ENCODE assay signal across 11 cellular contexts in genomic region chr9:127983847-127984289, GRCh38. TPM values are rescaled to one million over a fixed set of nuclear protein-coding genes. Genes with fewer than 3 reads are reported as not detected.
DNase-seq lines count a peak whose midpoint lies in the region; ATAC-seq and TF ChIP-seq lines count a peak whose summit lies in the region.
"Had no signal": no experiment of that assay in that cellular context is flagged by ENCODE, and none has a peak within 500 bp of the region (broad histone marks: within the 10 kb centered on the region; RNA-seq: fewer than 3 reads in every experiment).

No MANE protein-coding gene starts in this region.

- WGBS in right lobe of liver (ENCODE audit: insufficient coverage, low coverage, low lambda C conversion rate, missing lambda C conversion rate), result 87% methylated on average over 2 of the region's 9 CpGs

- no peak for TF ChIP-seq POLR2A in right lobe of liver (IDR thresholded peaks at IDR 0.05)

- TF ChIP-seq CTCF in DOHH2 (IDR thresholded peaks at IDR 0.05; ENCODE audit: low read depth, low read length, poor library complexity, severe bottlenecking) (no peak), activated B cell treated with CpG ODN at 0.5 μM for 24 hours (IDR thresholded peaks at IDR 0.05) (no peak), upper lobe of right lung (IDR thresholded peaks at IDR 0.05) (no peak), right lobe of liver (IDR thresholded peaks at IDR 0.05) (no peak), foreskin fibroblast (IDR thresholded peaks at IDR 0.05; ENCODE audit: low read depth, low read length) (no peak), ascending aorta (IDR thresholded peaks at IDR 0.05) (no peak)

- H3K36me3 ChIP-seq in DOHH2 (ENCODE audit: control insufficient read depth, low read length) (peaks cover 20% of the 10 kb centered on the region), upper lobe of right lung (no peaks in the 10 kb centered on the region), right lobe of liver (no peaks in the 10 kb centered on the region), ascending aorta (no peaks in the 10 kb centered on the region)
- H3K36me3 ChIP-seq: brain microvascular endothelial cell, tibial nerve had no signal

- DNase-seq in activated B cell treated with CpG ODN at 0.5 μM for 24 hours (no peak), upper lobe of right lung (no peak), right lobe of liver (no peak), foreskin fibroblast (no peak), ascending aorta (ENCODE audit: low spot score in 2 of 2) (no peak)
- DNase-seq: brain microvascular endothelial cell, KG1 had no signal

- H3K9me2 ChIP-seq in DOHH2 (replicated peaks; ENCODE audit: control insufficient read depth, low read length), result no peaks in the 10 kb centered on the region

- H3K4me2 ChIP-seq in DOHH2 (ENCODE audit: low read length), result peak overlapping the region; percentile 89

- intact Hi-C loops in activated B cell treated with CpG ODN at 0.5 μM for 24 hours (cut with micrococcal nuclease), result loop anchor here (2.0 to 5.0 kb wide), 2 partner anchors 13 to 133 kb away; no protein-coding TSS in a partner anchor
- intact Hi-C loops in upper lobe of right lung (cut with DNase I), result no loop called here
- intact Hi-C loops in right lobe of liver (cut with DNase I), result loop anchor here in 1 of 2 donors (10.0 kb wide), 1 partner anchor 121 kb away; no protein-coding TSS in a partner anchor
- intact Hi-C loops in ascending aorta (cut with DNase I), result no loop called here

- H3K27ac ChIP-seq in DOHH2 (ENCODE audit: low read depth, low read length) (peak overlapping the region; percentile 97), upper lobe of right lung (no peak overlapping the region), right lobe of liver (no peak overlapping the region), ascending aorta (no peak overlapping the region)
- H3K27ac ChIP-seq: brain microvascular endothelial cell had no signal

- peak overlapping the region; percentile 70 for H3K4me3 Mint-ChIP-seq in activated B cell treated with CpG ODN at 0.5 μM for 24 hours

- CTCF ChIA-PET in activated B cell treated with CpG ODN at 0.5 μM for 24 hours (lab: Charles Lee), result interaction anchor here (0.7 to 3.3 kb wide), 4 partner anchors 12 to 51 kb away, joined by 3 to 15 read pairs (median 8); no protein-coding TSS in a partner anchor

- H4K20me1 ChIP-seq in DOHH2 (ENCODE audit: control insufficient read depth, insufficient read depth, low read depth, low read length), result no peaks in the 10 kb centered on the region

- H3K36me3 Mint-ChIP-seq in activated B cell treated with CpG ODN at 0.5 μM for 24 hours (ENCODE audit: low read depth), result peaks cover 7% of the 10 kb centered on the region

- H3K4me1 ChIP-seq in DOHH2 (ENCODE audit: control insufficient read depth, low read length), result peaks cover 71% of the 10 kb centered on the region
- H3K4me1 ChIP-seq in upper lobe of right lung, result peaks cover 16% of the 10 kb centered on the region
- H3K4me1 ChIP-seq in right lobe of liver, result peaks cover 0 to 34% (median 13%) of the 10 kb centered on the region in 4 donors
- H3K4me1 ChIP-seq in ascending aorta, result peaks cover 6 to 8% of the 10 kb centered on the region in 2 donors

- H3K27ac Mint-ChIP-seq in activated B cell treated with CpG ODN at 0.5 μM for 24 hours, result peak overlapping the region; percentile 96

- POLR2A ChIA-PET in activated B cell treated with CpG ODN at 0.5 μM for 24 hours (lab: Charles Lee), result interaction anchor here (0.7 to 8.1 kb wide), 18 partner anchors 9 to 175 kb away, joined by 3 to 93 read pairs (median 4); partner anchors contain the start of gene ST6GALNAC4

- H3K27me3 ChIP-seq in DOHH2 (ENCODE audit: control insufficient read depth, low read length) (no peaks in the 10 kb centered on the region), upper lobe of right lung (no peaks in the 10 kb centered on the region), right lobe of liver (no peaks in the 10 kb centered on the region), ascending aorta (no peaks in the 10 kb centered on the region)
- H3K27me3 ChIP-seq: brain microvascular endothelial cell, tibial nerve had no signal

- peaks cover 65% of the 10 kb centered on the region for H3K4me1 Mint-ChIP-seq in activated B cell treated with CpG ODN at 0.5 μM for 24 hours

- peaks cover 44% of the 10 kb centered on the region for H3K79me2 ChIP-seq in DOHH2 (ENCODE audit: control insufficient read depth, low read length)

- no peaks in the 10 kb centered on the region for H3K9me3 ChIP-seq in DOHH2 (ENCODE audit: control insufficient read depth, insufficient read depth, low read length)
- H3K9me3 ChIP-seq in upper lobe of right lung, result no peaks in the 10 kb centered on the region
- no peaks in the 10 kb centered on the region for H3K9me3 ChIP-seq in right lobe of liver
- no peaks in the 10 kb centered on the region for H3K9me3 ChIP-seq in ascending aorta
- H3K9me3 ChIP-seq: tibial nerve had no signal

- H3F3A ChIP-seq in DOHH2 (ENCODE audit: control insufficient read depth, insufficient read depth), result peaks cover 30% of the 10 kb centered on the region

- H3K9me3 Mint-ChIP-seq in activated B cell treated with CpG ODN at 0.5 μM for 24 hours, result no peaks in the 10 kb centered on the region

- H3K4me3 ChIP-seq in DOHH2 (ENCODE audit: low read length) (peak overlapping the region; percentile 65), upper lobe of right lung (no peak overlapping the region), right lobe of liver (no peak overlapping the region), foreskin fibroblast (ENCODE audit: low read depth in 1 of 2, low read length in 2 of 2) (no peak overlapping the region), ascending aorta (no peak overlapping the region)
- H3K4me3 ChIP-seq: tibial nerve had no signal

- ATAC-seq in GM18907 (IDR thresholded peaks at IDR 0.05; ENCODE audit: unreplicated experiment), result peak; percentile 27
- ATAC-seq in HG03066 (IDR thresholded peaks at IDR 0.05; ENCODE audit: low read depth, unreplicated experiment), result peak; percentile 34
- ATAC-seq in activated B cell treated with CpG ODN at 0.5 μM for 24 hours (ENCODE audit: low read depth), result peak; percentile 35
- ATAC-seq in upper lobe of right lung, result no peak
- no peak for ATAC-seq in right lobe of liver

- no peaks in the 10 kb centered on the region for H3K27me3 Mint-ChIP-seq in activated B cell treated with CpG ODN at 0.5 μM for 24 hours

RNA-seq across cellular contexts. Expression of gene EEIG1, which starts 3.1 kb away (rescaled TPM):
- 65.8 and 88.1 TPM in 2 replicates for total RNA-seq in activated B cell treated with CpG ODN at 0.5 μM for 24 hours
- total RNA-seq in upper lobe of right lung, result 44.7 TPM
- total RNA-seq in right lobe of liver, result 10 to 100 TPM in 5 of 6 experiments, 1 to 10 TPM in 1; 9.7 to 54.1 (median 23.6) TPM
- 32.8 TPM for total RNA-seq in ascending aorta

RNA-seq across cellular contexts. Expression of gene DPM2, which starts 46.2 kb away (rescaled TPM):
- total RNA-seq in activated B cell treated with CpG ODN at 0.5 μM for 24 hours (41.4 and 50.6 TPM in 2 replicates), upper lobe of right lung (37.1 TPM), right lobe of liver (10 to 100 TPM; 10.6 to 19.1 (median 13.9) TPM), ascending aorta (18.2 TPM)

RNA-seq across cellular contexts. Expression of gene PIP5KL1, which starts 53.3 kb away (rescaled TPM):
- total RNA-seq in activated B cell treated with CpG ODN at 0.5 μM for 24 hours (1.7 and 1.8 TPM in 2 replicates), upper lobe of right lung (3.5 TPM), right lobe of liver (under 1 TPM in 3 of 6 experiments, not detected in 3; 0.58 to 0.81 (median 0.70) TPM), ascending aorta (not detected)

Comparison
In these comparisons a context has a peak if more than half of its experiments do, and no peak if none do; other contexts are left out.
1. ATAC-seq: peak in GM18907 (single experiment), HG03066 (single experiment) and activated B cell treated with CpG ODN at 0.5 μM for 24 hours (single experiment); none in upper lobe of right lung (single experiment) and right lobe of liver (0 of 4).